In the genomic region with DNA sequence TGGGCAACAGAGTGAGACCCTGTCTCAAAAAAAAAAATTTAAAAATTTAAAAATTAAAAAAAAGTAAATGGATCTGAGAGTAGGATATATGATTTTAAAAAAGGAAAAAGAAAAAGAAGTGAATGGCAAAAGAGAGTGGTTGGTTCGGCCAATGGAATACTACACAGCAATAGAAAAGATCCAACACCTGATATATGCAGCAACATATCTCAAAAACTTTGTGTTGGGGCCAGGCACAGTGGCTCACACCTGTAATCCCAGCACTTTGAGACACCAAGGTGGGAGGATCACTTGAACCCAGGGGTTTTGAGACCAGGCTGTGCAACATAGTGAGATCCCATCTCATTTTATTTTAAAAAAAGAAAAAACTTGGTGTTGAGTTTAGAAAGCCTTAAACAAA, we compare ENCODE assay signal across 19 cellular contexts. TPM values are rescaled to one million over a fixed set of nuclear protein-coding genes. Genes with fewer than 3 reads are reported as not detected.
DNase-seq lines count a peak whose midpoint lies in the region; ATAC-seq and TF ChIP-seq lines count a peak whose summit lies in the region.
"Had no signal": no experiment of that assay in that cellular context is flagged by ENCODE, and none has a peak within 500 bp of the region (broad histone marks: within the 10 kb centered on the region; RNA-seq: fewer than 3 reads in every experiment).

No MANE protein-coding gene starts in this region.

- peak overlapping the region in 1 of 4 donors; percentile 48 for H3K4me3 Mint-ChIP-seq in CD4-positive, CD25-positive, alpha-beta regulatory T cell
- H3K4me3 Mint-ChIP-seq in activated T-helper 17 cell treated with anti-CD3 and anti-CD28 coated beads, Interleukin-2, amount 50 U/mL, for 72 hours: no peak overlapping the region
- peak overlapping the region in 3 of 10 donors; percentile 5 to 56 (median 36) for H3K4me3 Mint-ChIP-seq in naive thymus-derived CD8-positive, alpha-beta T cell
- H3K4me3 Mint-ChIP-seq: H9 had no signal

- H3K36me3 ChIP-seq in CD4-positive, CD25-positive, alpha-beta regulatory T cell (ENCODE audit: control insufficient read depth, insufficient read depth, low read length): no peaks in the 10 kb centered on the region
- H3K36me3 ChIP-seq in HCT116 (ENCODE audit: control insufficient read depth in 1 of 2, insufficient read depth in 2 of 2, low read length in 2 of 2): no peaks in the 10 kb centered on the region

- H4K20me1 ChIP-seq in HCT116 (ENCODE audit: insufficient read depth): no peaks in the 10 kb centered on the region

- no peak for DNase-seq in CD4-positive, CD25-positive, alpha-beta regulatory T cell
- no peak for DNase-seq in HCT116 (ENCODE audit: low read depth, low spot score)
- no peak for DNase-seq in naive thymus-derived CD8-positive, alpha-beta T cell
- DNase-seq in activated CD4-positive, alpha-beta T cell treated with anti-CD3 and anti-CD28 coated beads, Interleukin-2, amount 50 U/mL, for 48 hours: no peak
- no peak for DNase-seq in activated T-cell treated with anti-CD3 and anti-CD28 coated beads, Interleukin-2, amount 50 U/mL, for 48 hours
- DNase-seq: DMS 273 treated with DMSO at 0.1 percent for 48 hours; H9; NCI-H1105; NCI-H748 treated with DMSO at 0.1 percent for 48 hours; NK-92 treated with Interleukin-12 subunit alpha and Interleukin-12 subunit beta, amount 100 ng/mL, for 24 hours; SHP77 treated with DMSO at 0.1 percent for 48 hours had no signal

- no peak overlapping the region for H3K4me2 ChIP-seq in HCT116 (ENCODE audit: low read length)
- H3K4me2 ChIP-seq: A549 had no signal

- no peak for TF ChIP-seq RAD21 in HCT116 (IDR thresholded peaks at IDR 0.05; ENCODE audit: low read depth)

- H3K9me3 ChIP-seq in CD4-positive, CD25-positive, alpha-beta regulatory T cell (ENCODE audit: control insufficient read depth in 2 of 2, low read length in 2 of 2): no peaks in the 10 kb centered on the region
- H3K9me3 ChIP-seq in HCT116 (ENCODE audit: control insufficient read depth in 1 of 2, insufficient read depth in 1 of 2, low read depth in 1 of 2, low read length in 2 of 2): no peaks in the 10 kb centered on the region
- H3K9me3 ChIP-seq: A549 had no signal

- no peak overlapping the region for H3K9ac ChIP-seq in HCT116 (ENCODE audit: low read length)

- CTCF ChIA-PET in HCT116 (lab: Charles Lee): interaction anchor here (1.6 kb wide), 1 partner anchor 20 kb away, joined by 5 read pairs; no protein-coding TSS in a partner anchor

- POLR2A ChIA-PET in HCT116 (lab: Charles Lee): interaction anchor here (1.3 kb wide), 1 partner anchor 7 kb away, joined by 3 read pairs; no protein-coding TSS in a partner anchor
- POLR2A ChIA-PET in naive thymus-derived CD8-positive, alpha-beta T cell (lab: Charles Lee): interaction anchor here (4.3 to 5.1 kb wide), 3 partner anchors 7 to 38 kb away, joined by 51 to 71 read pairs (median 70); partner anchors contain the start of gene PHLDB3

- H3K4me1 ChIP-seq in CD4-positive, CD25-positive, alpha-beta regulatory T cell (ENCODE audit: control insufficient read depth, insufficient read depth, low read length, poor library complexity, severe bottlenecking): peaks cover 53% of the 10 kb centered on the region
- H3K4me1 ChIP-seq in HCT116 (ENCODE audit: control insufficient read depth in 1 of 2, insufficient read depth in 2 of 2, low read length in 2 of 2): peaks cover 22 to 62% of the 10 kb centered on the region in 2 experiments

- H3K4me1 Mint-ChIP-seq in CD4-positive, CD25-positive, alpha-beta regulatory T cell: peaks cover 10 to 86% (median 30%) of the 10 kb centered on the region in 4 donors
- peaks cover 32% of the 10 kb centered on the region for H3K4me1 Mint-ChIP-seq in activated T-helper 17 cell treated with anti-CD3 and anti-CD28 coated beads, Interleukin-2, amount 50 U/mL, for 72 hours
- H3K4me1 Mint-ChIP-seq in naive thymus-derived CD8-positive, alpha-beta T cell: peaks cover 31 to 81% (median 74%) of the 10 kb centered on the region in 4 donors

- H3K4me3 ChIP-seq in CD4-positive, CD25-positive, alpha-beta regulatory T cell (ENCODE audit: low read depth, low read length): no peak overlapping the region
- H3K4me3 ChIP-seq in HCT116 (replicated peaks in 1 of 2; ENCODE audit: low read depth in 1 of 2, low read length in 2 of 2): no peak overlapping the region
- H3K4me3 ChIP-seq: A549 had no signal

- no peak for TF ChIP-seq POLR2A in HCT116 (IDR thresholded peaks at IDR 0.05; ENCODE audit: borderline replicate concordance, extremely low read depth, insufficient read depth, insufficient read length)

- no peak for TF ChIP-seq CTCF in HCT116 (IDR thresholded peaks at IDR 0.05 in 2 of 3, conservative IDR thresholded peaks at IDR 0.05 in 1 of 3; ENCODE audit: borderline replicate concordance in 1 of 3, insufficient read depth in 1 of 3, low read depth in 2 of 3, low read length in 2 of 3)

- no peak for ATAC-seq in CD4-positive, CD25-positive, alpha-beta regulatory T cell (ENCODE audit: low read depth in 2 of 2)
- ATAC-seq in HCT116 (no peak), GM19452 (IDR thresholded peaks at IDR 0.05; ENCODE audit: unreplicated experiment) (no peak)
- ATAC-seq in activated T-helper 17 cell treated with anti-CD3 and anti-CD28 coated beads, Interleukin-2, amount 50 U/mL, for 72 hours (replicated peaks): no peak
- no peak for ATAC-seq in naive thymus-derived CD8-positive, alpha-beta T cell
- ATAC-seq: A549, SK-N-SH treated with all-trans-retinoic acid at 6 μM for 48 hours had no signal

- no peaks in the 10 kb centered on the region for H3K27me3 Mint-ChIP-seq in CD4-positive, CD25-positive, alpha-beta regulatory T cell
- H3K27me3 Mint-ChIP-seq in activated T-helper 17 cell treated with anti-CD3 and anti-CD28 coated beads, Interleukin-2, amount 50 U/mL, for 72 hours: no peaks in the 10 kb centered on the region
- no peaks in the 10 kb centered on the region for H3K27me3 Mint-ChIP-seq in naive thymus-derived CD8-positive, alpha-beta T cell

- intact Hi-C loops in HCT116 (cut with micrococcal nuclease): no loop called here

- H3K27me3 ChIP-seq in CD4-positive, CD25-positive, alpha-beta regulatory T cell (ENCODE audit: control insufficient read depth, insufficient read depth, low read length): no peaks in the 10 kb centered on the region
- H3K27me3 ChIP-seq in HCT116 (ENCODE audit: insufficient read depth, low read length): no peaks in the 10 kb centered on the region

- peak overlapping the region; percentile 63 for H2AFZ ChIP-seq in HCT116 (ENCODE audit: low read depth, low read length, poor library complexity, severe bottlenecking)

- BruUV-seq in HCT116 (replicated peaks; lab: Mats Ljungman, UMichigan): no TSS peak

- H3K36me3 Mint-ChIP-seq in CD4-positive, CD25-positive, alpha-beta regulatory T cell: no peaks in the 10 kb centered on the region
- H3K36me3 Mint-ChIP-seq in activated T-helper 17 cell treated with anti-CD3 and anti-CD28 coated beads, Interleukin-2, amount 50 U/mL, for 72 hours (ENCODE audit: low read depth): no peaks in the 10 kb centered on the region
- no peaks in the 10 kb centered on the region for H3K36me3 Mint-ChIP-seq in naive thymus-derived CD8-positive, alpha-beta T cell

- H3K79me2 ChIP-seq in HCT116 (ENCODE audit: insufficient read depth, low read length): no peaks in the 10 kb centered on the region

- RAD21 ChIA-PET in HCT116 (lab: Charles Lee; ENCODE audit: low non-redundant PET in 1 of 2, low total read pairs in 2 of 2, uncharacterized antibody in 2 of 2, unreplicated experiment in 2 of 2): no interaction called here

- no peaks in the 10 kb centered on the region for H3K9me2 ChIP-seq in HCT116 (ENCODE audit: insufficient read depth)

- H3K27ac Mint-ChIP-seq in CD4-positive, CD25-positive, alpha-beta regulatory T cell: peak overlapping the region in 2 of 3 donors; percentile 69 to 96
- H3K27ac Mint-ChIP-seq in activated T-helper 17 cell treated with anti-CD3 and anti-CD28 coated beads, Interleukin-2, amount 50 U/mL, for 72 hours: peak overlapping the region; percentile 66
- peak overlapping the region in 9 of 10 donors; percentile 44 to 99 (median 99) for H3K27ac Mint-ChIP-seq in naive thymus-derived CD8-positive, alpha-beta T cell
- H3K27ac Mint-ChIP-seq: H9 had no signal

- no peaks in the 10 kb centered on the region for H3K9me3 Mint-ChIP-seq in CD4-positive, CD25-positive, alpha-beta regulatory T cell
- no peaks in the 10 kb centered on the region for H3K9me3 Mint-ChIP-seq in activated T-helper 17 cell treated with anti-CD3 and anti-CD28 coated beads, Interleukin-2, amount 50 U/mL, for 72 hours
- no peaks in the 10 kb centered on the region for H3K9me3 Mint-ChIP-seq in naive thymus-derived CD8-positive, alpha-beta T cell
- H3K9me3 Mint-ChIP-seq: H9 had no signal

- no peak overlapping the region for H3K27ac ChIP-seq in CD4-positive, CD25-positive, alpha-beta regulatory T cell (ENCODE audit: insufficient read depth, low read length, poor library complexity, severe bottlenecking)
- no peak overlapping the region for H3K27ac ChIP-seq in HCT116 (ENCODE audit: low read depth, low read length)

TF ChIP-seq in HCT116, 20 proteins besides CTCF, POLR2A, EP300 and RAD21 (continues in another document):
- TF ChIP-seq EZH2phosphoT487 (IDR thresholded peaks at IDR 0.05; ENCODE audit: borderline replicate concordance) (no peak), POLR2AphosphoS5 (IDR thresholded peaks at IDR 0.05; ENCODE audit: low read depth, low read length) (no peak), SRF (IDR thresholded peaks at IDR 0.05; ENCODE audit: low read depth) (no peak)

RNA-seq across cellular contexts. Expression of gene LYPD3, which starts 1.4 kb away (rescaled TPM):
- total RNA-seq in CD4-positive, CD25-positive, alpha-beta regulatory T cell: 12.7 TPM
- 1 to 10 TPM; 1.8 to 6.5 (median 4.3) TPM for polyA plus RNA-seq in CD4-positive, CD25-positive, alpha-beta regulatory T cell
- 3.6 TPM for total RNA-seq in HCT116 (2021; ENCODE audit: unreplicated experiment)
- 6.3 and 9.4 TPM in 2 replicates for polyA plus RNA-seq in HCT116 (2012)
- total RNA-seq in activated T-helper 17 cell treated with anti-CD3 and anti-CD28 coated beads, Interleukin-2, amount 50 U/mL, for 72 hours: 1 to 10 TPM; 1.0 to 3.0 TPM
- 1 to 10 TPM; 5.4 to 6.1 TPM for total RNA-seq in naive thymus-derived CD8-positive, alpha-beta T cell
- polyA plus RNA-seq in naive thymus-derived CD8-positive, alpha-beta T cell: 1 to 10 TPM; 6.2 to 9.3 (median 8.3) TPM

RNA-seq across cellular contexts. Expression of gene PHLDB3, which starts 37.8 kb away (rescaled TPM):
- total RNA-seq in CD4-positive, CD25-positive, alpha-beta regulatory T cell: 64.1 TPM
- polyA plus RNA-seq in CD4-positive, CD25-positive, alpha-beta regulatory T cell: 1 to 10 TPM; 1.5 to 4.4 (median 3.6) TPM
- 15.5 TPM for total RNA-seq in HCT116 (2021; ENCODE audit: unreplicated experiment)
- 12.0 and 14.3 TPM in 2 replicates for polyA plus RNA-seq in HCT116 (2012)
- total RNA-seq in activated T-helper 17 cell treated with anti-CD3 and anti-CD28 coated beads, Interleukin-2, amount 50 U/mL, for 72 hours: 10 to 100 TPM; 16.7 to 25.5 TPM
- 10 to 100 TPM; 46.0 to 48.6 TPM for total RNA-seq in naive thymus-derived CD8-positive, alpha-beta T cell
- 1 to 10 TPM; 3.5 to 7.2 (median 4.5) TPM for polyA plus RNA-seq in naive thymus-derived CD8-positive, alpha-beta T cell

RNA-seq across cellular contexts. Expression of gene TEX101, which starts 52.1 kb away (rescaled TPM):
- total RNA-seq in CD4-positive, CD25-positive, alpha-beta regulatory T cell: not detected
- polyA plus RNA-seq in CD4-positive, CD25-positive, alpha-beta regulatory T cell: not detected
- total RNA-seq in HCT116 (2021; ENCODE audit: unreplicated experiment): not detected
- polyA plus RNA-seq in HCT116 (2012): not detected in 2 replicates
- not detected for total RNA-seq in activated T-helper 17 cell treated with anti-CD3 and anti-CD28 coated beads, Interleukin-2, amount 50 U/mL, for 72 hours
- total RNA-seq in naive thymus-derived CD8-positive, alpha-beta T cell: not detected
- polyA plus RNA-seq in naive thymus-derived CD8-positive, alpha-beta T cell: not detected
- total RNA-seq: H9, LHCN-M2, NCI-H460, RPMI7951 had no signal
- polyA plus RNA-seq: A549, BJ had no signal
